Comparison of ENCODE assay signal across 10 cellular contexts in genomic region chr5:81393430-81393782, GRCh38. TPM values are rescaled to one million over a fixed set of nuclear protein-coding genes. Genes with fewer than 3 reads are reported as not detected.
DNase-seq lines count a peak whose midpoint lies in the region; ATAC-seq and TF ChIP-seq lines count a peak whose summit lies in the region.
"Had no signal": no experiment of that assay in that cellular context is flagged by ENCODE, and none has a peak within 500 bp of the region (broad histone marks: within the 10 kb centered on the region; RNA-seq: fewer than 3 reads in every experiment).

No MANE protein-coding gene starts in this region.

- no peak overlapping the region for H2AFZ ChIP-seq in mammary epithelial cell (ENCODE audit: low read depth, low read length)

- no peaks in the 10 kb centered on the region for H3K9me3 Mint-ChIP-seq in activated naive CD4-positive, alpha-beta T cell treated with anti-CD3 and anti-CD28 coated beads, Interleukin-2, amount 10 ng/mL, durations not matched to agents 7 days and 5 days

- H3K79me2 ChIP-seq in mammary epithelial cell (ENCODE audit: insufficient read depth, low read length) (no peaks in the 10 kb centered on the region), mesendoderm (ENCODE audit: control insufficient read depth, insufficient read depth, low read length) (no peaks in the 10 kb centered on the region)

- CTCF ChIA-PET in activated naive CD4-positive, alpha-beta T cell treated with anti-CD3 and anti-CD28 coated beads, Interleukin-2, amount 10 ng/mL, durations not matched to agents 7 days and 5 days (lab: Charles Lee): interaction anchor here (0.6 to 1.0 kb wide), 2 partner anchors 94 to 809 kb away, joined by 3 read pairs; no protein-coding TSS in a partner anchor
- CTCF ChIA-PET in mammary epithelial cell (lab: Charles Lee; ENCODE audit: low non-redundant PET): no interaction called here

- intact Hi-C loops in mammary epithelial cell (cut with micrococcal nuclease): no loop called here

- peak overlapping the region; percentile 44 for H3K4me3 Mint-ChIP-seq in activated naive CD4-positive, alpha-beta T cell treated with anti-CD3 and anti-CD28 coated beads, Interleukin-2, amount 10 ng/mL, durations not matched to agents 7 days and 5 days

- TF ChIP-seq POLR2A in tibial nerve (IDR thresholded peaks at IDR 0.05): no peak

- peaks cover 3% of the 10 kb centered on the region for H3K9me3 ChIP-seq in mammary epithelial cell (replicated peaks; ENCODE audit: insufficient read depth, low read length)
- H3K9me3 ChIP-seq in tibial nerve: peaks cover 0 to 4% (median 0%) of the 10 kb centered on the region in 4 donors

- H3K4me2 ChIP-seq in mammary epithelial cell (ENCODE audit: insufficient read depth, low read depth, low read length) (peak overlapping the region; percentile 71), mesendoderm (ENCODE audit: low read length) (peak overlapping the region; percentile 57)

- no peak for DNase-seq in activated naive CD4-positive, alpha-beta T cell treated with anti-CD3 and anti-CD28 coated beads, Interleukin-2, amount 10 ng/mL, durations not matched to agents 7 days and 5 days
- no peak for DNase-seq in activated naive CD4-positive, alpha-beta T cell treated with anti-CD3 and anti-CD28 coated beads, Interleukin-2, amount 50 U/mL, for 16 hours
- DNase-seq in mammary epithelial cell (no peak), mesendoderm (peak; percentile 40), tibial nerve (ENCODE audit: low spot score in 2 of 2) (no peak), NCI-H1436 (lab: John Stamatoyannopoulos, UW) (no peak)
- DNase-seq in stimulated activated CD4-positive, alpha-beta T cell treated with anti-CD3 and anti-CD28 coated beads, Interleukin-1b, Interleukin-23, amount 100 ng/mL, for 48 hours: no peak
- DNase-seq: activated CD4-positive, alpha-beta T cell treated with anti-CD3 and anti-CD28 coated beads for 1 hour had no signal

- no TSS peak for BruUV-seq in mammary epithelial cell (replicated peaks; lab: Mats Ljungman, UMichigan)

- H3K27me3 ChIP-seq in mammary epithelial cell (ENCODE audit: insufficient read depth, low read length): peaks cover 9% of the 10 kb centered on the region
- no peaks in the 10 kb centered on the region for H3K27me3 ChIP-seq in mesendoderm (ENCODE audit: insufficient read depth, low read length, poor library complexity)
- H3K27me3 ChIP-seq in tibial nerve: peaks cover 0 to 33% of the 10 kb centered on the region in 2 donors

- no peak for TF ChIP-seq CTCF in mammary epithelial cell (conservative IDR thresholded peaks at IDR 0.05 in 1 of 2, IDR thresholded peaks at IDR 0.05 in 1 of 2; ENCODE audit: extremely low read depth in 1 of 2, insufficient read depth in 1 of 2, low read depth in 1 of 2, low read length in 2 of 2)
- TF ChIP-seq CTCF in tibial nerve (IDR thresholded peaks at IDR 0.05): no peak

- no peak overlapping the region for H3K23ac ChIP-seq in mesendoderm (ENCODE audit: low read length)

- in situ Hi-C loops in mammary epithelial cell (cut with MboI; ENCODE audit: low sequenced_read_pairs in 2 of 2): no loop called here

- H3K4me3 ChIP-seq in mammary epithelial cell (replicated peaks in 1 of 3; ENCODE audit: insufficient read depth in 1 of 3, low read depth in 2 of 3, low read length in 3 of 3): no peak overlapping the region
- peak overlapping the region; percentile 17 for H3K4me3 ChIP-seq in mesendoderm (ENCODE audit: low read length)
- peak overlapping the region in 3 of 4 donors; percentile 27 to 58 (median 30) for H3K4me3 ChIP-seq in tibial nerve

- no peaks in the 10 kb centered on the region for H3K36me3 Mint-ChIP-seq in activated naive CD4-positive, alpha-beta T cell treated with anti-CD3 and anti-CD28 coated beads, Interleukin-2, amount 10 ng/mL, durations not matched to agents 7 days and 5 days

- peaks cover 68% of the 10 kb centered on the region for H3K27me3 Mint-ChIP-seq in activated naive CD4-positive, alpha-beta T cell treated with anti-CD3 and anti-CD28 coated beads, Interleukin-2, amount 10 ng/mL, durations not matched to agents 7 days and 5 days

- H2BK120ac ChIP-seq in mesendoderm (ENCODE audit: low read depth, low read length): no peak overlapping the region

- H4K8ac ChIP-seq in mesendoderm (ENCODE audit: low read depth, low read length): no peak overlapping the region

- dilution Hi-C loops in mammary epithelial cell (cut with HindIII; ENCODE audit: low sequenced_read_pairs): no loop called here

- no peak overlapping the region for H2BK5ac ChIP-seq in mesendoderm (ENCODE audit: low read length)

- no peak overlapping the region for H3K9ac ChIP-seq in mammary epithelial cell (ENCODE audit: insufficient read depth, low read length)
- peak overlapping the region; percentile 34 for H3K9ac ChIP-seq in mesendoderm (ENCODE audit: low read length)

- H3K4me1 ChIP-seq in mammary epithelial cell (ENCODE audit: insufficient read depth, low read length) (no peaks in the 10 kb centered on the region), mesendoderm (ENCODE audit: control insufficient read depth, low read depth, low read length) (no peaks in the 10 kb centered on the region), tibial nerve (peaks cover 0 to 19% (median 3%) of the 10 kb centered on the region in 4 donors)

- H3K27ac Mint-ChIP-seq in activated naive CD4-positive, alpha-beta T cell treated with anti-CD3 and anti-CD28 coated beads, Interleukin-2, amount 10 ng/mL, durations not matched to agents 7 days and 5 days: no peak overlapping the region

- H3K27ac ChIP-seq in mammary epithelial cell (ENCODE audit: insufficient read depth, low read depth, low read length) (no peak overlapping the region), mesendoderm (ENCODE audit: low read depth, low read length) (no peak overlapping the region), tibial nerve (no peak overlapping the region)
- H3K27ac ChIP-seq: HL-60 had no signal

- H4K20me1 ChIP-seq in mammary epithelial cell (ENCODE audit: insufficient read depth, low read length): no peaks in the 10 kb centered on the region

- no peak overlapping the region for H2AK5ac ChIP-seq in mesendoderm (ENCODE audit: low read length)

- H2BK15ac ChIP-seq in mesendoderm (replicated peaks; ENCODE audit: low read depth): no peak overlapping the region

- WGBS in mammary epithelial cell (ENCODE audit: low coverage, missing lambda C conversion rate): 57% methylated on average over 8 of the region's 10 CpGs
- WGBS in mesendoderm (ENCODE audit: extremely low coverage, insufficient coverage, low lambda C conversion rate): no CpG with 5 or more reads among the region's 10 CpGs
- 20 to 30% methylated on average over 10 of the region's 10 CpGs for WGBS in tibial nerve, 2 donors

- H3K36me3 ChIP-seq in mammary epithelial cell (ENCODE audit: insufficient read depth, low read length) (no peaks in the 10 kb centered on the region), mesendoderm (ENCODE audit: control insufficient read depth, insufficient read depth, low read length) (no peaks in the 10 kb centered on the region), tibial nerve (no peaks in the 10 kb centered on the region)

- no peak overlapping the region for H3K4ac ChIP-seq in mesendoderm (ENCODE audit: low read depth, low read length)

- peak overlapping the region; percentile 25 for H3K56ac ChIP-seq in mesendoderm (ENCODE audit: low read length)

- peaks cover 8% of the 10 kb centered on the region for H3K4me1 Mint-ChIP-seq in activated naive CD4-positive, alpha-beta T cell treated with anti-CD3 and anti-CD28 coated beads, Interleukin-2, amount 10 ng/mL, durations not matched to agents 7 days and 5 days

- H3K18ac ChIP-seq in mesendoderm (ENCODE audit: low read length): no peak overlapping the region

- ATAC-seq in HG03139 (IDR thresholded peaks at IDR 0.05; ENCODE audit: unreplicated experiment): no peak

- no peak overlapping the region for H4K5ac ChIP-seq in mesendoderm (ENCODE audit: low read length)

- TF ChIP-seq EP300 in tibial nerve (IDR thresholded peaks at IDR 0.05): no peak

- H3K79me1 ChIP-seq in mesendoderm (ENCODE audit: low read length): no peaks in the 10 kb centered on the region

RNA-seq across cellular contexts. Expression of gene ACOT12, which starts 0.5 kb away (rescaled TPM):
- total RNA-seq in mammary epithelial cell (not detected), tibial nerve (1 to 10 TPM in 1 of 4 donors, not detected in 3; 1.7 TPM)
- not detected for polyA plus RNA-seq in mammary epithelial cell
- polyA minus RNA-seq in mammary epithelial cell: not detected
- polyA plus RNA-seq in mesendoderm (2013, experiment 1 of 2): 0.08 TPM
- polyA plus RNA-seq in mesendoderm (2013, experiment 2 of 2): 0.13 TPM

Comparison
In these comparisons a context has a peak if more than half of its experiments do, and no peak if none do; other contexts are left out.
1. H3K4me3 ChIP-seq: peak in mesendoderm (single experiment) and tibial nerve (3 of 4); none in mammary epithelial cell (0 of 3).